ENCODE assay signal across 18 cellular contexts in the genomic region with DNA sequence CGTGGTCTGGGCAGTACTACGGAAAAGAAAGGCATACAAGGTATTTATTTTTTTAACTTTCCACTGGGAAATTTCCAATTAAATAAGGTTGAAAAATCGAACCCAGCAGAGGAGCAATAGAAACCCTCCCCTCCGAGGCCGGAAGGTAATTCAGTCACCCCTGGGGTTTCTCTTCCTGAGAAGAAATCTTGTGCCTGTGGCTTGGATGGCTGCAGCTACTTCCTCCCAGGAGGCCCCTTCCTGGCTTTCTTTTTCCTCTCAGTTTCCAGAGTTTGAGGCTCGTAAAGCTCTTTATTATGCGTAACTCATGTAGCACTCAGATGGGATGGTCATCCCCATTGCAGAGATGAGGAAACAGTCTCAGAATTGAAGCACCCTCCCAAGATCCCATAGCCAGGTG.
DNase-seq lines count a peak whose midpoint lies in the region; ATAC-seq, FAIRE-seq and TF ChIP-seq lines count a peak whose summit lies in the region.
"Had no signal": no experiment of that assay in that cellular context is flagged by ENCODE, and none has a peak within 500 bp of the region (broad histone marks: within the 10 kb centered on the region; RNA-seq: fewer than 3 reads in every experiment).

No MANE protein-coding gene starts in this region.

- H3K4ac ChIP-seq in H1 (replicated peaks; ENCODE audit: insufficient read length, low read depth, low read length) = no peak overlapping the region

- no peak for TF ChIP-seq EP300 in H1 (IDR thresholded peaks at IDR 0.05; ENCODE audit: borderline replicate concordance in 1 of 2, low read depth in 2 of 2, low read length in 2 of 2)

- H3K36me3 Mint-ChIP-seq in GM23338 (ENCODE audit: low read depth) = no peaks in the 10 kb centered on the region
- H3K36me3 Mint-ChIP-seq in stimulated activated naive B cell treated with anti-CD40 and anti-IgM and Interleukin-4, amounts not matched to agents 10 μg/mL and 1 μg/mL and 100 μg/mL, for 72 hours = no peaks in the 10 kb centered on the region

- H3K4me1 Mint-ChIP-seq in GM23338 = peaks cover 20% of the 10 kb centered on the region
- no peaks in the 10 kb centered on the region for H3K4me1 Mint-ChIP-seq in stimulated activated naive B cell treated with anti-CD40 and anti-IgM and Interleukin-4, amounts not matched to agents 10 μg/mL and 1 μg/mL and 100 μg/mL, for 72 hours
- H3K4me1 Mint-ChIP-seq: B cell had no signal

- no peak overlapping the region for H3K27ac Mint-ChIP-seq in GM23338
- no peak overlapping the region for H3K27ac Mint-ChIP-seq in stimulated activated naive B cell treated with anti-CD40 and anti-IgM and Interleukin-4, amounts not matched to agents 10 μg/mL and 1 μg/mL and 100 μg/mL, for 72 hours
- H3K27ac Mint-ChIP-seq: B cell; CD4-positive, alpha-beta T cell had no signal

- H3K27me3 Mint-ChIP-seq in GM23338 (ENCODE audit: insufficient read depth, low read depth, poor library complexity) = peaks cover 5% of the 10 kb centered on the region
- peaks cover 3 to 5% of the 10 kb centered on the region in 2 donors for H3K27me3 Mint-ChIP-seq in stimulated activated naive B cell treated with anti-CD40 and anti-IgM and Interleukin-4, amounts not matched to agents 10 μg/mL and 1 μg/mL and 100 μg/mL, for 72 hours

- H3K9me2 ChIP-seq in GM23338 (ENCODE audit: insufficient read depth) = peaks cover 5% of the 10 kb centered on the region; the same call in 1 of the 2 replicates

- H3K4me3 ChIP-seq in A673 (ENCODE audit: low read depth, low read length, poor library complexity, severe bottlenecking) (no peak overlapping the region), GM23338 (no peak overlapping the region), H1 (ENCODE audit: extremely low read depth in 1 of 4, insufficient read depth in 2 of 4, low read depth in 3 of 4, low read length in 4 of 4) (no peak overlapping the region)
- H3K4me3 ChIP-seq: A549, HAP-1 had no signal

- H3K9me3 Mint-ChIP-seq in GM23338 = no peaks in the 10 kb centered on the region
- no peaks in the 10 kb centered on the region for H3K9me3 Mint-ChIP-seq in stimulated activated naive B cell treated with anti-CD40 and anti-IgM and Interleukin-4, amounts not matched to agents 10 μg/mL and 1 μg/mL and 100 μg/mL, for 72 hours
- H3K9me3 Mint-ChIP-seq: CD4-positive, alpha-beta T cell had no signal

- no peaks in the 10 kb centered on the region for H3K36me3 ChIP-seq in A673 (ENCODE audit: insufficient read depth, low read length, poor library complexity, severe bottlenecking)
- no peaks in the 10 kb centered on the region for H3K36me3 ChIP-seq in GM23338 (ENCODE audit: insufficient read depth)
- no peaks in the 10 kb centered on the region for H3K36me3 ChIP-seq in H1 (ENCODE audit: control insufficient read depth in 2 of 4, insufficient read depth in 4 of 4, low read length in 3 of 4)
- H3K36me3 ChIP-seq: HAP-1 had no signal

- no peak overlapping the region for H3K9ac ChIP-seq in H1 (replicated peaks in 1 of 4; ENCODE audit: extremely low read depth in 1 of 4, low read depth in 3 of 4, low read length in 3 of 4)

- 77% methylated on average over 7 of the region's 7 CpGs; no CpG with 5 or more reads in 1 of the 2 experiments for WGBS in H1 (ENCODE audit: extremely low coverage in 1 of 2, insufficient coverage in 1 of 2, insufficient read length in 1 of 2, insufficient replicate concordance in 2 of 2, low coverage in 1 of 2, low lambda C conversion rate in 2 of 2, missing lambda C conversion rate in 1 of 2), 2 experiments

- H4K5ac ChIP-seq in H1 (ENCODE audit: insufficient read length, low read depth, low read length) = no peak overlapping the region

- no peak for TF ChIP-seq RAD21 in H1 (IDR thresholded peaks at IDR 0.05 in 1 of 2, conservative IDR thresholded peaks at IDR 0.05 in 1 of 2; ENCODE audit: low read depth in 2 of 2, low read length in 2 of 2)

- CTCF ChIA-PET in A673 (lab: Charles Lee) (interaction anchor here (1.0 kb wide), 1 partner anchor 12 kb away, joined by 4 read pairs; no protein-coding TSS in a partner anchor), H1 (lab: Charles Lee; ENCODE audit: partially characterized antibody) (no interaction called here)

- POLR2A ChIA-PET in A673 (lab: Charles Lee; ENCODE audit: low non-redundant PET) = interaction anchor here (0.6 kb wide), 1 partner anchor 12 kb away, joined by 3 read pairs; no protein-coding TSS in a partner anchor
- POLR2A ChIA-PET in H1 (lab: Charles Lee; ENCODE audit: partially characterized antibody) = interaction anchor here (1.2 kb wide), 1 partner anchor 153 kb away, joined by 3 read pairs; no protein-coding TSS in a partner anchor

- H3K79me2 ChIP-seq in GM23338 (replicated peaks; ENCODE audit: insufficient read depth) (no peaks in the 10 kb centered on the region), H1 (ENCODE audit: control insufficient read depth in 1 of 2, insufficient read depth in 2 of 2, low read length in 2 of 2) (no peaks in the 10 kb centered on the region)

- no peaks in the 10 kb centered on the region for H3K27me3 ChIP-seq in A673 (replicated peaks; ENCODE audit: insufficient read depth, low read depth, low read length, poor library complexity)
- H3K27me3 ChIP-seq in GM23338 (ENCODE audit: insufficient read depth) = no peaks in the 10 kb centered on the region
- H3K27me3 ChIP-seq in H1 (replicated peaks in 1 of 4; ENCODE audit: control insufficient read depth in 3 of 4, extremely low read depth in 1 of 4, insufficient read depth in 3 of 4, low read length in 3 of 4) = no peaks in the 10 kb centered on the region

- H2AFZ ChIP-seq in GM23338 (peak overlapping the region; percentile 74), H1 (ENCODE audit: low read length) (peak overlapping the region; percentile 68; the same call in 1 of the 2 replicates)

- no peak for FAIRE-seq in H1 (lab: Jason Lieb, UNC)
- FAIRE-seq: A549, D721Med, G401.6, GM12891 had no signal

- peak; percentile 88 for DNase-seq in A673 (ENCODE audit: low spot score)
- peak; percentile 33 for DNase-seq in GM23338 (ENCODE audit: low spot score)
- no peak for DNase-seq in H1 (ENCODE audit: low read depth in 1 of 2, low spot score in 2 of 2)
- peak; percentile 26 for DNase-seq in iPS-NIHi7 (ENCODE audit: extremely low spot score)
- no peak for DNase-seq in stimulated activated naive B cell treated with anti-CD40 and anti-IgM and Interleukin-4, amounts not matched to agents 10 μg/mL and 1 μg/mL and 100 μg/mL, for 72 hours
- no peak for DNase-seq in T-helper 1 cell
- no peak for DNase-seq in activated CD4-positive, alpha-beta T cell treated with anti-CD3 and anti-CD28 coated beads for 4 hours
- DNase-seq: Caco-2; CD4-positive, alpha-beta T cell; GOT3 had no signal

- no peak overlapping the region for H2BK20ac ChIP-seq in H1 (ENCODE audit: low read length)

- peak overlapping the region; percentile 38 for H3K4me2 ChIP-seq in GM23338
- H3K4me2 ChIP-seq in H1 (ENCODE audit: insufficient read depth in 1 of 2, low read depth in 2 of 2, low read length in 2 of 2) = no peak overlapping the region; a peak in 1 of 4 replicates
- H3K4me2 ChIP-seq: A549 had no signal

- no TSS peak for BruUV-seq in A673 (replicated peaks; lab: Mats Ljungman, UMichigan)

- intact Hi-C loops in A673 (cut with micrococcal nuclease; ENCODE audit: unreplicated experiment) = loop anchor here (2.0 kb wide), 1 partner anchor 116 kb away; no protein-coding TSS in a partner anchor

- H4K8ac ChIP-seq in H1 (ENCODE audit: extremely low read depth, insufficient read depth, low read length) = no peak overlapping the region

- H3K4me3 Mint-ChIP-seq in GM23338 = no peak overlapping the region
- no peak overlapping the region for H3K4me3 Mint-ChIP-seq in stimulated activated naive B cell treated with anti-CD40 and anti-IgM and Interleukin-4, amounts not matched to agents 10 μg/mL and 1 μg/mL and 100 μg/mL, for 72 hours
- H3K4me3 Mint-ChIP-seq: B cell; CD4-positive, alpha-beta T cell had no signal

- H3K23me2 ChIP-seq in H1 (ENCODE audit: low read depth, low read length) = no peaks in the 10 kb centered on the region

- no peak overlapping the region for H2BK12ac ChIP-seq in H1 (ENCODE audit: low read depth, low read length)

- no peak overlapping the region for H3K14ac ChIP-seq in H1 (ENCODE audit: insufficient read length)

- peak overlapping the region; percentile 86 for H3K27ac ChIP-seq in A673 (ENCODE audit: low read depth, low read length, poor library complexity, severe bottlenecking)
- H3K27ac ChIP-seq in GM23338 (ENCODE audit: low read depth) = no peak overlapping the region
- H3K27ac ChIP-seq in H1 (ENCODE audit: low read depth, low read length) = no peak overlapping the region
- H3K27ac ChIP-seq: 22Rv1, A549, C4-2B had no signal

- no peak overlapping the region for H3K18ac ChIP-seq in H1 (ENCODE audit: extremely low read depth, low read length)

- H2AK5ac ChIP-seq in H1 (ENCODE audit: low read depth, low read length) = no peak overlapping the region

- no peak overlapping the region for H3K56ac ChIP-seq in H1 (replicated peaks; ENCODE audit: insufficient read length, low read depth, low read length)

- no peak overlapping the region for H2BK15ac ChIP-seq in H1 (ENCODE audit: low read length)

- TF ChIP-seq CTCF in A673 (conservative IDR thresholded peaks at IDR 0.05; ENCODE audit: low read depth, low read length) = no peak
- no peak for TF ChIP-seq CTCF in GM23338 (conservative IDR thresholded peaks at IDR 0.05; ENCODE audit: low read depth in 2 of 2)
- no peak for TF ChIP-seq CTCF in H1 (IDR thresholded peaks at IDR 0.05; ENCODE audit: control extremely low read depth in 1 of 3, insufficient read depth in 1 of 3, low read depth in 1 of 3, low read length in 3 of 3)

- no peak for TF ChIP-seq POLR2A in H1 (IDR thresholded peaks at IDR 0.05; ENCODE audit: control extremely low read depth in 1 of 2, low read depth in 2 of 2, low read length in 2 of 2)

- no peak overlapping the region for H3K23ac ChIP-seq in H1 (ENCODE audit: insufficient read length)

- 0 out of 3 replicates have a peak, but pooled peaks have one; percentile 31 for ATAC-seq in GM23338
- ATAC-seq in stimulated activated naive B cell treated with anti-CD40 and anti-IgM and Interleukin-4, amounts not matched to agents 10 μg/mL and 1 μg/mL and 100 μg/mL, for 72 hours (replicated peaks) = no peak
- ATAC-seq: A549 had no signal

- no peaks in the 10 kb centered on the region for H3K79me1 ChIP-seq in H1 (ENCODE audit: low read depth, low read length)

- H2BK5ac ChIP-seq in H1 (ENCODE audit: low read depth, low read length) = peak overlapping the region; percentile 88; the same call in 1 of the 2 replicates

- H4K91ac ChIP-seq in H1 (replicated peaks; ENCODE audit: insufficient read length, low read length) = no peak overlapping the region

- H4K20me1 ChIP-seq in GM23338 (replicated peaks; ENCODE audit: insufficient read depth) (no peaks in the 10 kb centered on the region), H1 (replicated peaks in 1 of 2; ENCODE audit: control insufficient read depth in 1 of 2, insufficient read depth in 2 of 2, low read length in 2 of 2) (peaks cover 0 to 2% of the 10 kb centered on the region in 2 experiments)

- no peak overlapping the region for H2BK120ac ChIP-seq in H1 (replicated peaks; ENCODE audit: low read depth, low read length)

- no peaks in the 10 kb centered on the region for H3F3A ChIP-seq in GM23338 (replicated peaks; ENCODE audit: low read depth)

- H3K9me3 ChIP-seq in A673 (ENCODE audit: low read depth, low read length, poor library complexity, severe bottlenecking) (no peaks in the 10 kb centered on the region), H1 (ENCODE audit: insufficient read depth in 2 of 2, low read depth in 1 of 2, low read length in 1 of 2) (no peaks in the 10 kb centered on the region)
- H3K9me3 ChIP-seq: A549, Caco-2, HAP-1 had no signal

- H3K4me1 ChIP-seq in A673 (ENCODE audit: insufficient read depth, low read length, poor library complexity, severe bottlenecking) = peaks cover 27% of the 10 kb centered on the region
- H3K4me1 ChIP-seq in GM23338 (ENCODE audit: insufficient read depth) = peaks cover 17% of the 10 kb centered on the region
- H3K4me1 ChIP-seq in H1 (replicated peaks in 1 of 4; ENCODE audit: control insufficient read depth in 3 of 4, insufficient read depth in 4 of 4, low read length in 3 of 4) = peaks cover 0 to 6% (median 2%) of the 10 kb centered on the region in 4 experiments; a peak in 2 of 7 replicates
- H3K4me1 ChIP-seq: A549, Caco-2, HAP-1 had no signal

Comparison
In these comparisons a context has a peak if more than half of its experiments do, and no peak if none do; other contexts are left out.
1. DNase-seq: peak in A673 (single experiment), GM23338 (single experiment) and iPS-NIHi7 (single experiment); none in H1 (0 of 2), stimulated activated naive B cell treated with anti-CD40 and anti-IgM and Interleukin-4, amounts not matched to agents 10 μg/mL and 1 μg/mL and 100 μg/mL, for 72 hours (single experiment), T-helper 1 cell (0 of 5) and activated CD4-positive, alpha-beta T cell treated with anti-CD3 and anti-CD28 coated beads for 4 hours (0 of 2).